ENCODE assay signal across 33 cellular contexts in the genomic region with DNA sequence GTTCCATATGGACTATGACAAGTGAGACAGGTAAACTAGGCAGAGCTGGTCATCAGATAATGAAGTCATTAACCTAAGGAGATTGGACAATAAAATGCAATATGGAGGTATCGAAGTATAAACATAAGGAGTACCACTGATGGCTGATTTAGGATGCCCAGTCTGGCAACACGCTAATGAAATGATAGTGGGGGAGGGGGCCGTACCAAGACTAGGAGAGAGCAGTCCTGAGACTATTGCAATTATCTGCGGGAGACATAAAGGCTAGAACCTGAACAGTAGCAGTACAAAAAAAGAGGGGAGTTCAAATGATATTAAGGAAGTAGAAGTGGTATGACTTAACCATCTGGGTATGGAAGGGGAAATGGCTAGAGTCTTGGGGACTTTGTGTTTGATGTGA. TPM values are rescaled to one million over a fixed set of nuclear protein-coding genes. Genes with fewer than 3 reads are reported as not detected.
"Had no signal": no experiment of that assay in that cellular context is flagged by ENCODE, and none has a peak within 500 bp of the region (broad histone marks: within the 10 kb centered on the region; RNA-seq: fewer than 3 reads in every experiment).

No MANE protein-coding gene starts in this region.

- DNase-seq: activated CD4-positive, alpha-beta T cell treated with anti-CD3 and anti-CD28 coated beads for 1 hour; activated CD4-positive, alpha-beta T cell treated with anti-CD3 and anti-CD28 coated beads for 4 hours; activated CD4-positive, alpha-beta T cell treated with anti-CD3 and anti-CD28 coated beads, Interleukin-2, amount 10 ng/mL, durations not matched to agents 7 days and 5 days; activated CD4-positive, alpha-beta T cell treated with anti-CD3 and anti-CD28 coated beads, Interleukin-2, amount 50 U/mL, for 48 hours; activated CD8-positive, alpha-beta memory T cell treated with anti-CD3 and anti-CD28 coated beads for 24 hours; activated CD8-positive, alpha-beta T cell treated with anti-CD3 and anti-CD28 coated beads for 36 hours; activated effector memory CD4-positive, alpha-beta T cell treated with Interleukin-2 at 50 U/mL for 16 hours; activated gamma-delta T cell treated with Interleukin-2 at 50 U/mL for 16 hours; activated naive CD4-positive, alpha-beta T cell treated with anti-CD3 and anti-CD28 coated beads for 36 hours; activated naive CD8-positive, alpha-beta T cell treated with anti-CD3 and anti-CD28 coated beads for 36 hours; activated naive CD8-positive, alpha-beta T cell treated with anti-CD3 and anti-CD28 coated beads, Interleukin-2, amount 50 U/mL, for 24 hours; activated T-cell treated with anti-CD3 and anti-CD28 coated beads, Interleukin-2, amount 50 U/mL, for 4 hours; adrenal gland; amygdala; aorta; body of pancreas; caudate nucleus; cortex of kidney; dermis blood vessel endothelial cell; effector CD4-positive, alpha-beta T cell; effector memory CD8-positive, alpha-beta T cell; erythroblast; foreskin keratinocyte; gastrocnemius medialis; heart right ventricle; T-helper 1 cell; T-helper 17 cell; T1000 had no signal

- ATAC-seq: activated CD8-positive, alpha-beta T cell treated with anti-CD3 and anti-CD28 coated beads for 36 hours; activated naive CD8-positive, alpha-beta T cell treated with anti-CD3 and anti-CD28 coated beads, Interleukin-2, amount 50 U/mL, for 24 hours; activated T-cell treated with anti-CD3 and anti-CD28 coated beads, Interleukin-2, amount 50 U/mL, for 4 hours; activated T-helper 17 cell treated with anti-CD3 and anti-CD28 coated beads, Interleukin-2, amount 50 U/mL, for 72 hours; body of pancreas; effector memory CD8-positive, alpha-beta T cell; foreskin keratinocyte; gastrocnemius medialis; heart right ventricle; T-helper 17 cell; WTC11 had no signal

RNA-seq across cellular contexts. Expression of a gene that starts 2.3 kb away (rescaled TPM):
- total RNA-seq: activated CD4-positive, alpha-beta T cell treated with anti-CD3 and anti-CD28 coated beads, Interleukin-2, amount 10 ng/mL, durations not matched to agents 7 days and 5 days; activated CD8-positive, alpha-beta T cell treated with anti-CD3 and anti-CD28 coated beads for 36 hours; activated naive CD4-positive, alpha-beta T cell treated with anti-CD3 and anti-CD28 coated beads for 36 hours; activated naive CD8-positive, alpha-beta T cell treated with anti-CD3 and anti-CD28 coated beads for 36 hours; activated T-helper 17 cell treated with anti-CD3 and anti-CD28 coated beads, Interleukin-2, amount 50 U/mL, for 72 hours; aorta; body of pancreas; chondrocyte; dermis blood vessel endothelial cell; esophagus muscularis mucosa; foreskin keratinocyte; glomerular endothelial cell; heart right ventricle; T-helper 17 cell had no signal
